9 cellular contexts compared by ENCODE assay signal in genomic region chr1:32627596-32628162, GRCh38. TPM values are rescaled to one million over a fixed set of nuclear protein-coding genes. Genes with fewer than 3 reads are reported as not detected.
DNase-seq lines count a peak whose midpoint lies in the region; ATAC-seq and TF ChIP-seq lines count a peak whose summit lies in the region.
"Had no signal": no experiment of that assay in that cellular context is flagged by ENCODE, and none has a peak within 500 bp of the region (broad histone marks: within the 10 kb centered on the region; RNA-seq: fewer than 3 reads in every experiment).

No MANE protein-coding gene starts in this region.

- H3K4me3 ChIP-seq in Caco-2 (ENCODE audit: low read depth, low read length) = no peak overlapping the region
- no peak overlapping the region for H3K4me3 ChIP-seq in effector memory CD4-positive, alpha-beta T cell (ENCODE audit: insufficient read depth, low read depth, low read length, poor library complexity, severe bottlenecking)
- no peak overlapping the region for H3K4me3 ChIP-seq in testis
- H3K4me3 ChIP-seq: PC-9 had no signal

- H3K36me3 Mint-ChIP-seq in Caco-2 (ENCODE audit: insufficient read depth, unreplicated experiment) = peaks cover 27% of the 10 kb centered on the region
- peaks cover 39% of the 10 kb centered on the region for H3K36me3 Mint-ChIP-seq in activated naive CD8-positive, alpha-beta T cell treated with anti-CD3 and anti-CD28 coated beads, Interleukin-2, amount 50 U/mL, for 24 hours (ENCODE audit: low read depth)

- H3K36me3 ChIP-seq in Caco-2 (ENCODE audit: control insufficient read depth, insufficient read depth, low read length) (no peaks in the 10 kb centered on the region), testis (ENCODE audit: low read depth, missing control alignments) (no peaks in the 10 kb centered on the region)
- H3K36me3 ChIP-seq in effector memory CD4-positive, alpha-beta T cell (ENCODE audit: control insufficient read depth, insufficient read depth, low read length) = peaks cover 9% of the 10 kb centered on the region

- peak; percentile 69 for ATAC-seq in GM19328 (IDR thresholded peaks at IDR 0.05; ENCODE audit: unreplicated experiment)
- peak; percentile 75 for ATAC-seq in HG03159 (IDR thresholded peaks at IDR 0.05; ENCODE audit: unreplicated experiment)
- peak; percentile 29 for ATAC-seq in activated naive CD8-positive, alpha-beta T cell treated with anti-CD3 and anti-CD28 coated beads, Interleukin-2, amount 50 U/mL, for 24 hours

- POLR2A ChIA-PET in Caco-2 (lab: Charles Lee) = no interaction called here

- no peaks in the 10 kb centered on the region for H3K9me3 ChIP-seq in Caco-2
- no peaks in the 10 kb centered on the region for H3K9me3 ChIP-seq in effector memory CD4-positive, alpha-beta T cell (ENCODE audit: control insufficient read depth, low read length)
- no peaks in the 10 kb centered on the region for H3K9me3 ChIP-seq in testis

- no peaks in the 10 kb centered on the region for H3K27me3 ChIP-seq in Caco-2 (replicated peaks; ENCODE audit: control insufficient read depth, insufficient read depth, low read length)
- no peaks in the 10 kb centered on the region for H3K27me3 ChIP-seq in effector memory CD4-positive, alpha-beta T cell (replicated peaks; ENCODE audit: control insufficient read depth, insufficient read depth, low read length, poor library complexity, severe bottlenecking)
- no peaks in the 10 kb centered on the region for H3K27me3 ChIP-seq in testis

- TF ChIP-seq POLR2A in testis (IDR thresholded peaks at IDR 0.05) = no peak

- CTCF ChIA-PET in Caco-2 (lab: Charles Lee) = no interaction called here

- H3K9me3 Mint-ChIP-seq in Caco-2 (ENCODE audit: unreplicated experiment) = no peaks in the 10 kb centered on the region
- peaks cover 5% of the 10 kb centered on the region for H3K9me3 Mint-ChIP-seq in activated naive CD8-positive, alpha-beta T cell treated with anti-CD3 and anti-CD28 coated beads, Interleukin-2, amount 50 U/mL, for 24 hours

- no peak for TF ChIP-seq CTCF in Caco-2 (IDR thresholded peaks at IDR 0.05; ENCODE audit: insufficient read depth in 1 of 2, low read depth in 1 of 2, low read length in 1 of 2, severe bottlenecking in 1 of 2, unreplicated experiment in 1 of 2)
- TF ChIP-seq CTCF in testis (IDR thresholded peaks at IDR 0.05) = no peak

- H3K4me1 ChIP-seq in Caco-2 (no peaks in the 10 kb centered on the region), testis (no peaks in the 10 kb centered on the region)
- H3K4me1 ChIP-seq in effector memory CD4-positive, alpha-beta T cell (ENCODE audit: control insufficient read depth, insufficient read depth, low read length, poor library complexity, severe bottlenecking) = peaks cover 5% of the 10 kb centered on the region

- DNase-seq in Caco-2 = no peak
- DNase-seq in activated naive CD8-positive, alpha-beta T cell treated with anti-CD3 and anti-CD28 coated beads, Interleukin-2, amount 50 U/mL, for 24 hours = no peak
- DNase-seq in NCI-H748 (lab: John Stamatoyannopoulos, UW; ENCODE audit: unreplicated experiment) = no peak
- no peak for DNase-seq in cerebellum (ENCODE audit: low spot score)
- no peak for DNase-seq in effector memory CD4-positive, alpha-beta T cell
- DNase-seq in testis = no peak
- DNase-seq: PC-9 had no signal

- H3K27ac Mint-ChIP-seq in Caco-2 (ENCODE audit: unreplicated experiment) = peak overlapping the region; percentile 15
- peak overlapping the region; percentile 76 for H3K27ac Mint-ChIP-seq in activated naive CD8-positive, alpha-beta T cell treated with anti-CD3 and anti-CD28 coated beads, Interleukin-2, amount 50 U/mL, for 24 hours

- no peak overlapping the region for H3K4me3 Mint-ChIP-seq in Caco-2 (ENCODE audit: unreplicated experiment)
- no peak overlapping the region for H3K4me3 Mint-ChIP-seq in activated naive CD8-positive, alpha-beta T cell treated with anti-CD3 and anti-CD28 coated beads, Interleukin-2, amount 50 U/mL, for 24 hours

- 80 to 90% methylated on average over 10 to 11 of the region's 11 CpGs for WGBS in testis, 2 donors

- BruUV-seq in Caco-2 (replicated peaks; lab: Mats Ljungman, UMichigan) = no TSS peak

- H3K4me1 Mint-ChIP-seq in Caco-2 (ENCODE audit: low read depth, unreplicated experiment) = no peaks in the 10 kb centered on the region
- peaks cover 41% of the 10 kb centered on the region for H3K4me1 Mint-ChIP-seq in activated naive CD8-positive, alpha-beta T cell treated with anti-CD3 and anti-CD28 coated beads, Interleukin-2, amount 50 U/mL, for 24 hours

- intact Hi-C loops in Caco-2 (cut with micrococcal nuclease; ENCODE audit: unreplicated experiment) = no loop called here
- intact Hi-C loops in testis (cut with DNase I; ENCODE audit: low total_unique reads) = no loop called here

- no peak overlapping the region for H3K27ac ChIP-seq in effector memory CD4-positive, alpha-beta T cell (ENCODE audit: insufficient read depth, low read length, poor library complexity, severe bottlenecking)
- H3K27ac ChIP-seq in testis = no peak overlapping the region
- H3K27ac ChIP-seq: PC-9 had no signal

- H3K27me3 Mint-ChIP-seq in Caco-2 (ENCODE audit: insufficient read depth, unreplicated experiment) = no peaks in the 10 kb centered on the region
- H3K27me3 Mint-ChIP-seq in activated naive CD8-positive, alpha-beta T cell treated with anti-CD3 and anti-CD28 coated beads, Interleukin-2, amount 50 U/mL, for 24 hours = no peaks in the 10 kb centered on the region

RNA-seq across cellular contexts. Expression of gene ZBTB8OS, which starts 22.7 kb away (rescaled TPM):
- total RNA-seq in Caco-2 (2022) = 50.5 and 52.5 TPM in 2 replicates
- total RNA-seq in cerebellum = 34.2 TPM
- 10 to 100 TPM; 37.2 to 43.4 TPM for total RNA-seq in testis
- polyA plus RNA-seq in testis (ENCODE audit: insufficient read depth, low read depth, low replicate concordance) = 39.3 TPM

RNA-seq across cellular contexts. Expression of gene RBBP4, which starts 23.3 kb away (rescaled TPM):
- total RNA-seq in Caco-2 (2022) (175 and 179 TPM in 2 replicates), cerebellum (145 TPM), testis (100 to 1,000 TPM; 289 to 296 TPM)
- 344 TPM for polyA plus RNA-seq in testis (ENCODE audit: insufficient read depth, low read depth, low replicate concordance)
